In the genomic region with DNA sequence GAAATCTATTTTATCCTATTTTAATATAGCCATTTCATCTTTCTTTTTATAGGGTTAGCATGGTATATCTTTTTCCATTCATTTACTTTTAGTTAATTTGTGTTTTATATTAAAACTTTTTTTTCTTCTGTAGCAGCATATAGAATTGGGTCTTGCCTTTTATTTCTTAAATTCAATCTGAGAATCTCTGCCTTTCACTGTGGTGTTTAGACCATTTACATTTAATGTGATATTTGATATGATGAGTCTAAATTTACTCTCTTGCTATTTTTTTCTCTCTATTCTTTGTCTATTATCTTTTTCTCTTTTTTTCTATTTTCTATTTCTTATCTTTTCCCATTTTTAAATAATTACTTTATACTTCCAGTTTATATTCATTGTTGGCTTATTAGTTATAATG, we compare ENCODE assay signal across 26 cellular contexts.
"Had no signal": no experiment of that assay in that cellular context is flagged by ENCODE, and none has a peak within 500 bp of the region (broad histone marks: within the 10 kb centered on the region; RNA-seq: fewer than 3 reads in every experiment).

No MANE protein-coding gene starts in this region.

- H3K4me3 ChIP-seq: colonic mucosa, esophagus squamous epithelium, gastrocnemius medialis, heart right ventricle, left lung, lower lobe of right lung had no signal

- ATAC-seq: effector memory CD8-positive, alpha-beta T cell; esophagus mucosa; gastrocnemius medialis; heart right ventricle; left cardiac atrium; left lung; left ventricle myocardium superior; lower lobe of right lung; naive thymus-derived CD4-positive, alpha-beta T cell had no signal

- H3K27ac ChIP-seq: colonic mucosa, epithelial cell of prostate, esophagus squamous epithelium, gastrocnemius medialis, heart right ventricle, left lung, lower lobe of right lung had no signal

- H3K27me3 ChIP-seq: colonic mucosa, esophagus squamous epithelium, gastrocnemius medialis, heart right ventricle, left lung had no signal

- FAIRE-seq: endometrium, islet of Langerhans, keratinocyte had no signal

- H3K9me3 ChIP-seq: colonic mucosa, gastrocnemius medialis had no signal

- H3K36me3 ChIP-seq: colonic mucosa, esophagus squamous epithelium, gastrocnemius medialis, heart right ventricle, left lung, lower lobe of right lung had no signal

- H3K4me1 ChIP-seq: colonic mucosa, esophagus squamous epithelium, gastrocnemius medialis, heart right ventricle, left lung, lower lobe of right lung had no signal

- DNase-seq: colonic mucosa; cortex of kidney; effector CD8-positive, alpha-beta T cell; effector memory CD8-positive, alpha-beta T cell; endodermal cell; erythroblast; esophagus squamous epithelium; foreskin fibroblast; foreskin melanocyte; gastrocnemius medialis; glutamatergic neuron; head of caudate nucleus; heart right ventricle; hippocampal formation; left cardiac atrium; left lung; left ventricle myocardium superior; lower lobe of right lung; mesendoderm; midbrain; naive thymus-derived CD4-positive, alpha-beta T cell had no signal
